In the genomic region with DNA sequence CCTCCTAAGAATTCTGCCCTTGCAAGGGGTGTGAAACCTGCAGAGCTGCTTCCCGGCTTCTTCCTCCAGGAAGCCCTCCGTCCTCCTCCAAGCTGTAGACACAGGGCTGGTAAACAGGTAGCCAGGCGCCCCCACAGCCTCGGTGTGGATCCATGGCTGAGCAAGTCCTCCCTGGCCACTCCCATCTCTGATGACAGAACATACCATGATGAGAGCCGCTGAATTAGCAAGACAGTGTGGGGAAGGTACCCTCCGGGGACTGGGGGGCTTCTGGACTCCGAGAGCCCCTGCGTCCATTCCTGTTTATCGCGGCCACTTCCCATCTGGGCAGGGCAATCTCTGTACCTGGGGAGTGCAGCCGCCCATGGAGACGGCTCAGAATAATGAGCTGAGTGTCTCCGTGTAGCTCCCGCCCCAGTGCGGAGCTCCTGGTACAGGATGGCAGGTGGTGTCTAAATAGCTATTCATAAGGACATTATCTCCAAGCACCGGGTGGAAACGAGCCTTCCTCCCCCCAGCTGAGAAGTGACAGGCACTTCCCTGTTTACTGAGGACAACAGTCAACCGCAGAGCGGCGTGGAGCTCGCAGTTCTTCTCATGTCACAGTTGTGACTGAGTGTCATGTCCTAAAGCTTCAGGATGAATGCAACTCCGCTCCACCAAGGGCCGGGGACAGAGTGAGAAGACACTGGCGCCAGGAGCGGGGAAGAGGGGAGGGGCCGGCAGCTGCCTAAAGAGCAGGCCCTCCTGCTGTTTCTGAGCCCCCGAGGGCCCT, we compare ENCODE assay signal across 8 cellular contexts. TPM values are rescaled to one million over a fixed set of nuclear protein-coding genes. Genes with fewer than 3 reads are reported as not detected.
DNase-seq lines count a peak whose midpoint lies in the region; ATAC-seq and TF ChIP-seq lines count a peak whose summit lies in the region.

No MANE protein-coding gene starts in this region.

- H3K27me3 ChIP-seq in SJCRH30, result peaks cover 26% of the 10 kb centered on the region

- H3K4me3 Mint-ChIP-seq in CD14-positive monocyte (peak overlapping the region; percentile 59 to 84), endothelial cell (ENCODE audit: unreplicated experiment) (no peak overlapping the region)

- H3K9me3 Mint-ChIP-seq in CD14-positive monocyte (peaks cover 0 to 3% (median 0%) of the 10 kb centered on the region in 7 donors), endothelial cell (ENCODE audit: unreplicated experiment) (no peaks in the 10 kb centered on the region)

- peaks cover 6% of the 10 kb centered on the region for H3K4me1 ChIP-seq in SJCRH30

- H3K27ac ChIP-seq in SJCRH30, result no peak overlapping the region

- no peaks in the 10 kb centered on the region for H3K9me3 ChIP-seq in SJCRH30 (replicated peaks)

- DNase-seq in CD14-positive monocyte (ENCODE audit: low spot score) (peak; percentile 93), NCI-H1417 treated with DMSO at 0.1 percent for 48 hours (lab: John Stamatoyannopoulos, UW) (peak; percentile 78), SJCRH30 (peak; percentile 48 to 66), inferior parietal cortex (ENCODE audit: extremely low spot score) (peak; percentile 39), endothelial cell (ENCODE audit: low spot score) (no peak)
- no peak for DNase-seq in stimulated activated CD4-positive, alpha-beta T cell treated with anti-CD3 and anti-CD28 coated beads, Interleukin-4, amount 100 ng/mL, for 1 hour
- DNase-seq in stimulated activated CD4-positive, alpha-beta T cell treated with anti-CD3 and anti-CD28 coated beads, Interleukin-2, amount 100 ng/mL, for 24 hours, result no peak

- H3K4me3 ChIP-seq in SJCRH30, result no peak overlapping the region

- no peak for ATAC-seq in GM19452 (IDR thresholded peaks at IDR 0.05; ENCODE audit: unreplicated experiment)

- intact Hi-C loops in CD14-positive monocyte (cut with micrococcal nuclease), result loop anchor here in 1 of 2 donors (1.0 kb wide), 1 partner anchor 8 kb away; no protein-coding TSS in a partner anchor

- H3K36me3 Mint-ChIP-seq in CD14-positive monocyte, result no peaks in the 10 kb centered on the region
- H3K36me3 Mint-ChIP-seq in endothelial cell (ENCODE audit: low read depth, unreplicated experiment), result no peaks in the 10 kb centered on the region

- H3K27me3 Mint-ChIP-seq in CD14-positive monocyte (ENCODE audit: low read depth in 3 of 3) (peaks cover 4 to 5% (median 4%) of the 10 kb centered on the region in 3 donors), endothelial cell (ENCODE audit: unreplicated experiment) (peaks cover 11% of the 10 kb centered on the region)

- H3K36me3 ChIP-seq in SJCRH30, result no peaks in the 10 kb centered on the region

- H3K4me1 Mint-ChIP-seq in CD14-positive monocyte (peaks cover 46% of the 10 kb centered on the region), endothelial cell (ENCODE audit: unreplicated experiment) (peaks cover 12% of the 10 kb centered on the region)

- TF ChIP-seq CTCF in CD14-positive monocyte (IDR thresholded peaks at IDR 0.05) (no peak), endothelial cell (IDR thresholded peaks at IDR 0.05; ENCODE audit: unreplicated experiment) (no peak)

- H3K27ac Mint-ChIP-seq in CD14-positive monocyte (peak overlapping the region; percentile 54 to 90 (median 64)), endothelial cell (ENCODE audit: unreplicated experiment) (no peak overlapping the region)

RNA-seq across cellular contexts. Expression of gene NTSR1, which starts 22.7 kb away (rescaled TPM):
- polyA plus RNA-seq in CD14-positive monocyte, result under 1 TPM; 0.35 to 0.40 TPM
- 0.02 TPM in 1 of 2 replicates, not detected in the other for total RNA-seq in SJCRH30 (2014; rRNA removed; shearing (Covaris generic))
- total RNA-seq in endothelial cell (ENCODE audit: unreplicated experiment), result not detected

RNA-seq across cellular contexts. Expression of gene SLCO4A1, which starts 43.7 kb away (rescaled TPM):
- polyA plus RNA-seq in CD14-positive monocyte, result under 1 TPM; 0.26 to 0.42 TPM
- total RNA-seq in SJCRH30 (2014; rRNA removed; shearing (Covaris generic)), result 3.9 and 5.8 TPM in 2 replicates
- total RNA-seq in endothelial cell (ENCODE audit: unreplicated experiment), result 1.4 TPM

Comparison
In these comparisons a context has a peak if more than half of its experiments do, and no peak if none do; other contexts are left out.
1. DNase-seq: peak in CD14-positive monocyte (single experiment), NCI-H1417 treated with DMSO at 0.1 percent for 48 hours (single experiment), SJCRH30 (2 of 2) and inferior parietal cortex (single experiment); none in stimulated activated CD4-positive, alpha-beta T cell treated with anti-CD3 and anti-CD28 coated beads, Interleukin-4, amount 100 ng/mL, for 1 hour (single experiment), endothelial cell (single experiment) and stimulated activated CD4-positive, alpha-beta T cell treated with anti-CD3 and anti-CD28 coated beads, Interleukin-2, amount 100 ng/mL, for 24 hours (0 of 2).